Comparison of ENCODE assay signal across 8 cellular contexts in the genomic region with DNA sequence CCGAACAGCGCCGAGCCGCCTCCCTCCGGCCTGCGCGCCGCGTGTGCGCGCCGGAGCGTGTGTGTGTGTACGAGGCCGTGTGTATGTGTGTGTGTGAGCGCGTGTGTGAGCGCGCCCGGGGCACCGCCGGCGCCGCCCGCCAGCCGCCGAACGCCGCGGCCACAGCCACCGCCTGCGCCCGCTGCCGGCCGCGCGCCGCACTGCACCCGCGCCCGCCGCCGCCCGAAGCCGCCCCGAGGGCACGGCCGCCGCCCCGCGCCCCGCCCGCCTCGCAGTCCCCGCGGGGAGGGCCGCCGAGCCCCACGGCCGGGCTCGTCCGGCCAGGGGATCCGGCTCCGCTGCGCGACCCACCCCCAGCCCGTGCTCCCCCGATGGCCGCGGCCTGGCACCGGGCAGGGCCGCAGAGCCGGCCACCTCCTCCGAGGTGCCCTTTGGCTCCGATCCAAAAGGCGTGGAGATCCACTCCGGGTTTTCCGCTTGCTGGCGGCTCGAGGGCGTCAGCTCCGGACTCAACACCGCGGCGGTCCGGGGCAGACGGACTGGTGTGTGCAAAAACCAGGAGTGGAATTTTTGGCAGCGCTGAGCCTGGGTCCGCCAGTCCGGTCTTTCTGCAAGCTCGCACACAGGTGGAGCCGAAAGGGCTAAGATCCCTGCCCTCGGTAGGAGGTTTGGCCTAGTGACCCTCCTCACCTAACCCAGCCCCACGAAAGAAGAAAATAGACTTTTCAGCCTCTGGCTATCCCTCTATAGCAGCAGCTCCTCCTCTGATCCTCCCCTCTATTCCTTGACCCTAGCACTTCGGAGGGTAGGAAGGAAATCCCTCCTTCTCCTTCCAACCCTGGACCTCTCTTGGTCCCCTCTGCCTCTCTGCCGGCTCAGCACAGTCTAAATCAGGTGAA. TPM values are rescaled to one million over a fixed set of nuclear protein-coding genes. Genes with fewer than 3 reads are reported as not detected.
A peak's percentile ranks its signal among the peaks of the same experiment; 100 is the strongest.
DNase-seq lines count a peak whose midpoint lies in the region; ATAC-seq lines count a peak whose summit lies in the region.

A gene with protein sequence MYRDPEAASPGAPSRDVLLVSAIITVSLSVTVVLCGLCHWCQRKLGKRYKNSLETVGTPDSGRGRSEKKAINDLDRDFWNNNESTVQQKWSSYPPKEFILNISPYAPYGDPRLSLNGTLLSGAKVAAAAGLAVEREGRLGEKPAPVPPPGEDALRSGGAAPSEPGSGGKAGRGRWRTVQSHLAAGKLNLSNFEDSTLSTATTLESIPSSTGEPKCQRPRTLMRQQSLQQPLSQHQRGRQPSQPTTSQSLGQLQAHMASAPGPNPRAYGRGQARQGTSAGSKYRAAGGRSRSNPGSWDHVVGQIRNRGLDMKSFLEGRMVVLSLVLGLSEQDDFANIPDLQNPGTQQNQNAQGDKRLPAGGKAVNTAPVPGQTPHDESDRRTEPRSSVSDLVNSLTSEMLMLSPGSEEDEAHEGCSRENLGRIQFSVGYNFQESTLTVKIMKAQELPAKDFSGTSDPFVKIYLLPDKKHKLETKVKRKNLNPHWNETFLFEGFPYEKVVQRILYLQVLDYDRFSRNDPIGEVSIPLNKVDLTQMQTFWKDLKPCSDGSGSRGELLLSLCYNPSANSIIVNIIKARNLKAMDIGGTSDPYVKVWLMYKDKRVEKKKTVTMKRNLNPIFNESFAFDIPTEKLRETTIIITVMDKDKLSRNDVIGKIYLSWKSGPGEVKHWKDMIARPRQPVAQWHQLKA (minus strand): TSS at position 47 of the 899 bp plus-strand sequence. CDS start 256 bp downstream, outside the sequence.

- no peaks in the 10 kb centered on the region for H3K36me3 ChIP-seq in CD8-positive, alpha-beta memory T cell (ENCODE audit: insufficient read depth, low read length)
- H3K36me3 ChIP-seq in effector memory CD4-positive, alpha-beta T cell (ENCODE audit: control insufficient read depth, insufficient read depth, low read length) = no peaks in the 10 kb centered on the region

- H3K4me3 ChIP-seq in CD8-positive, alpha-beta memory T cell (ENCODE audit: low read length) = peak within 1 kb of the TSS; percentile 47
- peak within 1 kb of the TSS; percentile 45 for H3K4me3 ChIP-seq in effector memory CD4-positive, alpha-beta T cell (ENCODE audit: insufficient read depth, low read depth, low read length, poor library complexity, severe bottlenecking)

- peak; percentile 68 for ATAC-seq in GM21367 (IDR thresholded peaks at IDR 0.05; ENCODE audit: unreplicated experiment)

- CTCF ChIA-PET in CD8-positive, alpha-beta memory T cell (lab: Charles Lee) = interaction anchor here (0.6 to 0.8 kb wide), 2 partner anchors 110 to 147 kb away, joined by 3 read pairs; no protein-coding TSS in a partner anchor

- H3K9me3 ChIP-seq in CD8-positive, alpha-beta memory T cell (ENCODE audit: low read length) = no peaks in the 10 kb centered on the region
- H3K9me3 ChIP-seq in effector memory CD4-positive, alpha-beta T cell (ENCODE audit: control insufficient read depth, low read length) = no peaks in the 10 kb centered on the region

- peak; percentile 86 to 97 (median 94) for DNase-seq in CD8-positive, alpha-beta memory T cell
- peak; percentile 99 for DNase-seq in HT-29 (ENCODE audit: low spot score)
- DNase-seq in NK-92 (lab: John Stamatoyannopoulos, UW; ENCODE audit: unreplicated experiment) = peak; percentile 22
- peak; percentile 85 to 92 for DNase-seq in activated CD8-positive, alpha-beta memory T cell treated with anti-CD3 and anti-CD28 coated beads for 4 hours (ENCODE audit: low read depth in 2 of 2)
- peak; percentile 78 to 87 (median 85) for DNase-seq in effector memory CD4-positive, alpha-beta T cell
- peak; percentile 93 for DNase-seq in medulla oblongata (ENCODE audit: extremely low spot score)
- peak; percentile 87 to 99 (median 91) for DNase-seq in stimulated activated CD4-positive, alpha-beta T cell treated with anti-CD3 and anti-CD28 coated beads, TNF-alpha, amount 100 ng/mL, for 4 hours (ENCODE audit: low read depth in 3 of 3)

- POLR2A ChIA-PET in CD8-positive, alpha-beta memory T cell (lab: Charles Lee) = no interaction called here

- H3K27ac ChIP-seq in CD8-positive, alpha-beta memory T cell (ENCODE audit: low read depth, low read length) = no peak within 1 kb of the TSS
- no peak within 1 kb of the TSS for H3K27ac ChIP-seq in effector memory CD4-positive, alpha-beta T cell (ENCODE audit: insufficient read depth, low read length, poor library complexity, severe bottlenecking)

- no peaks in the 10 kb centered on the region for H3K36me3 Mint-ChIP-seq in CD8-positive, alpha-beta memory T cell

- H3K4me1 ChIP-seq in CD8-positive, alpha-beta memory T cell (ENCODE audit: insufficient read depth, low read length) = peaks cover 5% of the 10 kb centered on the region
- peaks cover 8% of the 10 kb centered on the region for H3K4me1 ChIP-seq in effector memory CD4-positive, alpha-beta T cell (ENCODE audit: control insufficient read depth, insufficient read depth, low read length, poor library complexity, severe bottlenecking)

- H3K9me3 Mint-ChIP-seq in CD8-positive, alpha-beta memory T cell = no peaks in the 10 kb centered on the region

- peaks cover 32% of the 10 kb centered on the region for H3K27me3 ChIP-seq in CD8-positive, alpha-beta memory T cell (ENCODE audit: insufficient read depth, low read length, poor library complexity, severe bottlenecking)
- peaks cover 14% of the 10 kb centered on the region for H3K27me3 ChIP-seq in effector memory CD4-positive, alpha-beta T cell (replicated peaks; ENCODE audit: control insufficient read depth, insufficient read depth, low read length, poor library complexity, severe bottlenecking)

- H3K4me3 Mint-ChIP-seq in CD8-positive, alpha-beta memory T cell = peak within 1 kb of the TSS; percentile 78 to 93 (median 84)

- H3K27me3 Mint-ChIP-seq in CD8-positive, alpha-beta memory T cell = peaks cover 34 to 52% of the 10 kb centered on the region in 2 donors

- H3K27ac Mint-ChIP-seq in CD8-positive, alpha-beta memory T cell = peak within 1 kb of the TSS in 7 of 8 donors; percentile 58 to 87 (median 66)

- peaks cover 7 to 21% (median 8%) of the 10 kb centered on the region in 3 donors for H3K4me1 Mint-ChIP-seq in CD8-positive, alpha-beta memory T cell

RNA-seq across cellular contexts. Expression of the gene that starts here (rescaled TPM):
- total RNA-seq in CD8-positive, alpha-beta memory T cell = not detected
- not detected for polyA plus RNA-seq in CD8-positive, alpha-beta memory T cell
- total RNA-seq in HT-29 (2014; rRNA removed; shearing (Covaris generic)) = 13.2 and 14.8 TPM in 2 replicates

Comparison
In these comparisons a context has a peak if more than half of its experiments do, and no peak if none do; other contexts are left out.
1. RNA of the gene that starts here (total RNA-seq): 13.2 to 14.8 TPM in HT-29; not detected in CD8-positive, alpha-beta memory T cell; every median in the first group is over 10 times any median in the second.
2. Peak in DNase-seq and H3K4me3 ChIP-seq in CD8-positive, alpha-beta memory T cell; RNA of the gene not detected or under 1 TPM.
3. DNase-seq: peak in every context shown above with its lines; median percentile 99 in HT-29; 94 in CD8-positive, alpha-beta memory T cell; 93 in medulla oblongata; 91 in stimulated activated CD4-positive, alpha-beta T cell treated with anti-CD3 and anti-CD28 coated beads, TNF-alpha, amount 100 ng/mL, for 4 hours; 88 in activated CD8-positive, alpha-beta memory T cell treated with anti-CD3 and anti-CD28 coated beads for 4 hours; 85 in effector memory CD4-positive, alpha-beta T cell; 22 in NK-92.